18 cellular contexts compared by ENCODE assay signal in genomic region chr17:39227364-39227919, GRCh38. TPM values are rescaled to one million over a fixed set of nuclear protein-coding genes. Genes with fewer than 3 reads are reported as not detected.
DNase-seq lines count a peak whose midpoint lies in the region; ATAC-seq, FAIRE-seq and TF ChIP-seq lines count a peak whose summit lies in the region.
"Had no signal": no experiment of that assay in that cellular context is flagged by ENCODE, and none has a peak within 500 bp of the region (broad histone marks: within the 10 kb centered on the region; RNA-seq: fewer than 3 reads in every experiment).

No MANE protein-coding gene starts in this region.

- peak overlapping the region; percentile 10 for H3K4me3 Mint-ChIP-seq in activated naive CD8-positive, alpha-beta T cell
- H3K4me3 Mint-ChIP-seq in activated naive CD8-positive, alpha-beta T cell treated with anti-CD3 and anti-CD28 coated beads, Interleukin-2, amount 50 U/mL, for 24 hours = no peak overlapping the region
- H3K4me3 Mint-ChIP-seq in nephron (peak overlapping the region; percentile 32 to 61 (median 50)), endothelial cell (ENCODE audit: unreplicated experiment) (no peak overlapping the region)
- H3K4me3 Mint-ChIP-seq: CD4-positive, CD25-positive, alpha-beta regulatory T cell; H9; HFFc6 had no signal

- no peak for DNase-seq in activated naive CD8-positive, alpha-beta T cell treated with anti-CD3 and anti-CD28 coated beads, Interleukin-2, amount 50 U/mL, for 24 hours
- DNase-seq in psoas muscle (no peak), NCI-H524 (lab: John Stamatoyannopoulos, UW) (no peak), urothelium cell line (ENCODE audit: low spot score) (no peak), endothelial cell (ENCODE audit: low spot score) (no peak), GM13976 (ENCODE audit: low spot score) (no peak)
- DNase-seq: AML-193; CD4-positive, CD25-positive, alpha-beta regulatory T cell; DMS53; GF-D8; GOT3; H9; HFFc6 had no signal

- H3K36me3 ChIP-seq in psoas muscle (ENCODE audit: insufficient read depth in 1 of 2, low read depth in 1 of 2) = no peaks in the 10 kb centered on the region
- H3K36me3 ChIP-seq: BLaER1 had no signal

- no peak overlapping the region for H3K27ac Mint-ChIP-seq in activated naive CD8-positive, alpha-beta T cell
- no peak overlapping the region for H3K27ac Mint-ChIP-seq in activated naive CD8-positive, alpha-beta T cell treated with anti-CD3 and anti-CD28 coated beads, Interleukin-2, amount 50 U/mL, for 24 hours
- H3K27ac Mint-ChIP-seq in nephron (no peak overlapping the region), endothelial cell (ENCODE audit: unreplicated experiment) (no peak overlapping the region)
- H3K27ac Mint-ChIP-seq: H9, HFFc6 had no signal

- peaks cover 17% of the 10 kb centered on the region for H3K4me1 Mint-ChIP-seq in activated naive CD8-positive, alpha-beta T cell (ENCODE audit: low read depth)
- peaks cover 18% of the 10 kb centered on the region for H3K4me1 Mint-ChIP-seq in activated naive CD8-positive, alpha-beta T cell treated with anti-CD3 and anti-CD28 coated beads, Interleukin-2, amount 50 U/mL, for 24 hours
- H3K4me1 Mint-ChIP-seq in nephron = peaks cover 22% of the 10 kb centered on the region
- peaks cover 31% of the 10 kb centered on the region for H3K4me1 Mint-ChIP-seq in endothelial cell (ENCODE audit: unreplicated experiment)

- no peaks in the 10 kb centered on the region for H3K9me3 Mint-ChIP-seq in activated naive CD8-positive, alpha-beta T cell (ENCODE audit: low read depth)
- no peaks in the 10 kb centered on the region for H3K9me3 Mint-ChIP-seq in activated naive CD8-positive, alpha-beta T cell treated with anti-CD3 and anti-CD28 coated beads, Interleukin-2, amount 50 U/mL, for 24 hours
- H3K9me3 Mint-ChIP-seq in nephron (no peaks in the 10 kb centered on the region), endothelial cell (ENCODE audit: unreplicated experiment) (no peaks in the 10 kb centered on the region)
- H3K9me3 Mint-ChIP-seq: CD4-positive, CD25-positive, alpha-beta regulatory T cell; H9; HFFc6 had no signal

- no peak overlapping the region for H3K4me3 ChIP-seq in psoas muscle
- H3K4me3 ChIP-seq: BLaER1, K562 had no signal

- no peak for ATAC-seq in activated naive CD8-positive, alpha-beta T cell treated with anti-CD3 and anti-CD28 coated beads, Interleukin-2, amount 50 U/mL, for 24 hours
- peak; percentile 34 to 65 (median 62) for ATAC-seq in psoas muscle
- ATAC-seq: K562 had no signal

- H3K27me3 Mint-ChIP-seq in activated naive CD8-positive, alpha-beta T cell = peaks cover 8% of the 10 kb centered on the region
- H3K27me3 Mint-ChIP-seq in activated naive CD8-positive, alpha-beta T cell treated with anti-CD3 and anti-CD28 coated beads, Interleukin-2, amount 50 U/mL, for 24 hours = peaks cover 44% of the 10 kb centered on the region
- H3K27me3 Mint-ChIP-seq in nephron (ENCODE audit: low read depth) (peaks cover 60% of the 10 kb centered on the region), endothelial cell (ENCODE audit: unreplicated experiment) (peaks cover 21% of the 10 kb centered on the region)

- H3K9me3 ChIP-seq in psoas muscle = no peaks in the 10 kb centered on the region
- H3K9me3 ChIP-seq: BLaER1 had no signal

- no peak overlapping the region for H3K27ac ChIP-seq in psoas muscle
- H3K27ac ChIP-seq: 22Rv1, BLaER1 had no signal

- intact Hi-C loops in psoas muscle (cut with DNase I) = no loop called here

- FAIRE-seq in urothelium cell line (lab: Jason Lieb, UNC) = no peak
- FAIRE-seq: K562 had no signal

- H3K4me1 ChIP-seq in psoas muscle = peaks cover 27% of the 10 kb centered on the region

- TF ChIP-seq CTCF in nephron (IDR thresholded peaks at IDR 0.05; ENCODE audit: unreplicated experiment in 3 of 3) = no peak
- no peak for TF ChIP-seq CTCF in psoas muscle (IDR thresholded peaks at IDR 0.05)
- no peak for TF ChIP-seq CTCF in endothelial cell (IDR thresholded peaks at IDR 0.05; ENCODE audit: unreplicated experiment)
- no peak for TF ChIP-seq CTCF in GM13976 (IDR thresholded peaks at IDR 0.05; ENCODE audit: borderline replicate concordance, control extremely low read depth, extremely low read depth, insufficient read depth, missing control alignments)

- peaks cover 0 to 31% (median 7%) of the 10 kb centered on the region in 3 donors for H3K27me3 ChIP-seq in psoas muscle (ENCODE audit: insufficient read depth in 3 of 3, low read length in 2 of 3)

- in situ Hi-C loops in GM13976 (cut with MboI; ENCODE audit: low sequenced_read_pairs, unreplicated experiment) = no loop called here

- no peaks in the 10 kb centered on the region for H3K36me3 Mint-ChIP-seq in activated naive CD8-positive, alpha-beta T cell
- H3K36me3 Mint-ChIP-seq in activated naive CD8-positive, alpha-beta T cell treated with anti-CD3 and anti-CD28 coated beads, Interleukin-2, amount 50 U/mL, for 24 hours (ENCODE audit: low read depth) = no peaks in the 10 kb centered on the region
- H3K36me3 Mint-ChIP-seq in nephron (ENCODE audit: low read depth) = no peaks in the 10 kb centered on the region
- no peaks in the 10 kb centered on the region for H3K36me3 Mint-ChIP-seq in endothelial cell (ENCODE audit: low read depth, unreplicated experiment)
- H3K36me3 Mint-ChIP-seq: CD4-positive, CD25-positive, alpha-beta regulatory T cell had no signal

- WGBS in psoas muscle, 3 donors = 14 to 26% (median 15%) methylated on average over 2 of the region's 2 CpGs

RNA-seq across cellular contexts. Expression of gene STAC2, which starts 1.7 kb away (rescaled TPM):
- 1 to 10 TPM in 1 of 4 donors, under 1 TPM in 2, not detected in 1; 0.07 to 1.2 (median 0.38) TPM for total RNA-seq in psoas muscle
- under 1 TPM; 0.13 to 0.35 (median 0.29) TPM for polyA plus RNA-seq in psoas muscle
- not detected for total RNA-seq in endothelial cell (ENCODE audit: unreplicated experiment)
- total RNA-seq: CD4-positive, CD25-positive, alpha-beta regulatory T cell; HFFc6; K562 had no signal
- polyA plus RNA-seq: CD4-positive, CD25-positive, alpha-beta regulatory T cell; K562 had no signal

RNA-seq across cellular contexts. Expression of gene RPL19, which starts 27.4 kb away (rescaled TPM):
- total RNA-seq in psoas muscle (1,000 to 10,000 TPM; 1,146 to 1,520 (median 1,371) TPM), endothelial cell (ENCODE audit: unreplicated experiment) (1,851 TPM)
- polyA plus RNA-seq in psoas muscle = 1,000 to 10,000 TPM; 2,244 to 3,039 (median 2,565) TPM

RNA-seq across cellular contexts. Expression of gene CACNB1, which starts 30.0 kb away (rescaled TPM):
- total RNA-seq in psoas muscle (100 to 1,000 TPM; 209 to 274 (median 226) TPM), endothelial cell (ENCODE audit: unreplicated experiment) (10.2 TPM)
- polyA plus RNA-seq in psoas muscle = 100 to 1,000 TPM in 2 of 3 donors, 10 to 100 TPM in 1; 88.2 to 196 (median 149) TPM

Comparison
In these comparisons a context has a peak if more than half of its experiments do, and no peak if none do; other contexts are left out.
1. H3K4me3 Mint-ChIP-seq: peak in activated naive CD8-positive, alpha-beta T cell (single experiment) and nephron (3 of 3); none in activated naive CD8-positive, alpha-beta T cell treated with anti-CD3 and anti-CD28 coated beads, Interleukin-2, amount 50 U/mL, for 24 hours (single experiment) and endothelial cell (single experiment).
2. RNA of gene CACNB1, which starts 30.0 kb away (total RNA-seq): 209 to 274 TPM in psoas muscle; 10.2 TPM in endothelial cell (single experiment); every median in the first group is over 10 times any median in the second.